ENCODE assay signal across 10 cellular contexts in genomic region chr5:95086932-95087818, GRCh38.
A peak's percentile ranks its signal among the peaks of the same experiment; 100 is the strongest.
DNase-seq lines count a peak whose midpoint lies in the region; ATAC-seq and TF ChIP-seq lines count a peak whose summit lies in the region.
"Had no signal": no experiment of that assay in that cellular context is flagged by ENCODE, and none has a peak within 500 bp of the region (broad histone marks: within the 10 kb centered on the region; RNA-seq: fewer than 3 reads in every experiment).

No MANE protein-coding gene starts in this region.

- peak overlapping the region; percentile 9 for H3K27ac ChIP-seq in left ventricle myocardium inferior (replicated peaks)
- H3K27ac ChIP-seq in MM.1S (ENCODE audit: low read length), result peak overlapping the region; percentile 58; the same call in 1 of the 2 replicates
- H3K27ac ChIP-seq: hepatocyte had no signal

- no peaks in the 10 kb centered on the region for H3K27me3 ChIP-seq in left ventricle myocardium inferior (ENCODE audit: low read depth)
- H3K27me3 ChIP-seq in MM.1S (replicated peaks; ENCODE audit: insufficient read depth, low read length), result no peaks in the 10 kb centered on the region
- H3K27me3 ChIP-seq: hepatocyte had no signal

- CTCF ChIA-PET in T-cell (lab: Charles Lee), result no interaction called here

- H3K9me3 ChIP-seq in left ventricle myocardium inferior (replicated peaks), result peaks cover 9% of the 10 kb centered on the region
- no peaks in the 10 kb centered on the region for H3K9me3 ChIP-seq in MM.1S (replicated peaks; ENCODE audit: insufficient read depth, low read length)

- H3K9ac ChIP-seq in MM.1S (ENCODE audit: low read length), result no peak overlapping the region

- no peak for TF ChIP-seq CTCF in left ventricle myocardium inferior (IDR thresholded peaks at IDR 0.05; ENCODE audit: borderline replicate concordance)
- no peak for TF ChIP-seq CTCF in MM.1S (IDR thresholded peaks at IDR 0.05; ENCODE audit: low read length)
- TF ChIP-seq CTCF in osteocyte (IDR thresholded peaks at IDR 0.05), result no peak

- H3K36me3 Mint-ChIP-seq in stimulated activated memory B cell treated with anti-CD40 and anti-IgM and Interleukin-4, amounts not matched to agents 10 μg/mL and 1 μg/mL and 100 μg/mL, for 72 hours, result no peaks in the 10 kb centered on the region
- H3K36me3 Mint-ChIP-seq in osteocyte (ENCODE audit: unreplicated experiment), result no peaks in the 10 kb centered on the region
- no peaks in the 10 kb centered on the region for H3K36me3 Mint-ChIP-seq in T-cell

- DNase-seq in left ventricle myocardium inferior, result no peak
- no peak for DNase-seq in Right ventricle myocardium superior
- DNase-seq in MM.1S, result no peak
- no peak for DNase-seq in NCI-H1694 treated with DMSO at 0.1 percent for 48 hours (lab: John Stamatoyannopoulos, UW)
- no peak for DNase-seq in osteocyte (ENCODE audit: extremely low spot score, unreplicated experiment)
- DNase-seq in T-cell, result no peak
- DNase-seq: KG1 had no signal

- H3F3A ChIP-seq in MM.1S (ENCODE audit: insufficient read depth, low read length), result 0 out of 2 replicates have a peak, but pooled peaks cover 4% of the 10 kb centered on the region

- H3K4me3 ChIP-seq in left ventricle myocardium inferior (no peak overlapping the region), MM.1S (ENCODE audit: low read length) (peak overlapping the region; percentile 17; the same call in 1 of the 2 replicates)
- H3K4me3 ChIP-seq: hepatocyte had no signal

- H3K4me1 ChIP-seq in left ventricle myocardium inferior (no peaks in the 10 kb centered on the region), MM.1S (ENCODE audit: low read length) (peaks cover 6% of the 10 kb centered on the region; the same call in 1 of the 2 replicates)

- H3K9me3 Mint-ChIP-seq in stimulated activated memory B cell treated with anti-CD40 and anti-IgM and Interleukin-4, amounts not matched to agents 10 μg/mL and 1 μg/mL and 100 μg/mL, for 72 hours, result peaks cover 7% of the 10 kb centered on the region
- H3K9me3 Mint-ChIP-seq in osteocyte (ENCODE audit: unreplicated experiment) (peaks cover 10% of the 10 kb centered on the region), T-cell (peaks cover 3 to 10% (median 10%) of the 10 kb centered on the region in 3 donors)

- no peak for ATAC-seq in Right ventricle myocardium superior (ENCODE audit: poor library complexity)
- ATAC-seq in HG02870 (IDR thresholded peaks at IDR 0.05; ENCODE audit: unreplicated experiment), result peak; percentile 32
- ATAC-seq in stimulated activated memory B cell treated with anti-CD40 and anti-IgM and Interleukin-4, amounts not matched to agents 10 μg/mL and 1 μg/mL and 100 μg/mL, for 72 hours, result peak; percentile 58
- no peak for ATAC-seq in T-cell (replicated peaks in 1 of 4)

- H3K4me3 Mint-ChIP-seq in stimulated activated memory B cell treated with anti-CD40 and anti-IgM and Interleukin-4, amounts not matched to agents 10 μg/mL and 1 μg/mL and 100 μg/mL, for 72 hours, result no peak overlapping the region
- H3K4me3 Mint-ChIP-seq in osteocyte (ENCODE audit: unreplicated experiment) (no peak overlapping the region), T-cell (no peak overlapping the region)

- H3K4me2 ChIP-seq in MM.1S (ENCODE audit: low read depth, low read length), result peak overlapping the region; percentile 51
- H3K4me2 ChIP-seq: hepatocyte had no signal

- no peaks in the 10 kb centered on the region for H3K36me3 ChIP-seq in left ventricle myocardium inferior
- H3K36me3 ChIP-seq in MM.1S (replicated peaks; ENCODE audit: insufficient read depth, low read length), result no peaks in the 10 kb centered on the region

- H2AFZ ChIP-seq in MM.1S (ENCODE audit: low read length), result peak overlapping the region; percentile 44
- H2AFZ ChIP-seq: hepatocyte had no signal

- H3K27me3 Mint-ChIP-seq in stimulated activated memory B cell treated with anti-CD40 and anti-IgM and Interleukin-4, amounts not matched to agents 10 μg/mL and 1 μg/mL and 100 μg/mL, for 72 hours, result peaks cover 9% of the 10 kb centered on the region
- H3K27me3 Mint-ChIP-seq in osteocyte (ENCODE audit: unreplicated experiment), result peaks cover 10% of the 10 kb centered on the region
- H3K27me3 Mint-ChIP-seq in T-cell, result no peaks in the 10 kb centered on the region

- H3K27ac Mint-ChIP-seq in stimulated activated memory B cell treated with anti-CD40 and anti-IgM and Interleukin-4, amounts not matched to agents 10 μg/mL and 1 μg/mL and 100 μg/mL, for 72 hours, result no peak overlapping the region
- H3K27ac Mint-ChIP-seq in osteocyte (ENCODE audit: unreplicated experiment) (no peak overlapping the region), T-cell (no peak overlapping the region)

- no peaks in the 10 kb centered on the region for H3K9me2 ChIP-seq in MM.1S (replicated peaks; ENCODE audit: insufficient read depth, low read length)

- no peaks in the 10 kb centered on the region for H3K79me2 ChIP-seq in MM.1S (ENCODE audit: low read length)
- H3K79me2 ChIP-seq: hepatocyte had no signal

- no peaks in the 10 kb centered on the region for H3K4me1 Mint-ChIP-seq in stimulated activated memory B cell treated with anti-CD40 and anti-IgM and Interleukin-4, amounts not matched to agents 10 μg/mL and 1 μg/mL and 100 μg/mL, for 72 hours
- H3K4me1 Mint-ChIP-seq in osteocyte (ENCODE audit: unreplicated experiment), result peaks cover 8% of the 10 kb centered on the region
- peaks cover 0 to 2% (median under 1%) of the 10 kb centered on the region in 3 donors for H3K4me1 Mint-ChIP-seq in T-cell

- intact Hi-C loops in left ventricle myocardium inferior (cut with micrococcal nuclease) (no loop called here), Right ventricle myocardium superior (cut with DNase I) (no loop called here)

- no peaks in the 10 kb centered on the region for H4K20me1 ChIP-seq in MM.1S (ENCODE audit: insufficient read depth, low read length)

- POLR2A ChIA-PET in T-cell (lab: Charles Lee), result no interaction called here

Comparison
In these comparisons a context has a peak if more than half of its experiments do, and no peak if none do; other contexts are left out.
1. ATAC-seq: peak in HG02870 (single experiment) and stimulated activated memory B cell treated with anti-CD40 and anti-IgM and Interleukin-4, amounts not matched to agents 10 μg/mL and 1 μg/mL and 100 μg/mL, for 72 hours (single experiment); none in Right ventricle myocardium superior (single experiment) and T-cell (0 of 4).